In genomic region chr5:16127865-16128544, GRCh38 we compare ENCODE assay signal across 18 cellular contexts. TPM values are rescaled to one million over a fixed set of nuclear protein-coding genes. Genes with fewer than 3 reads are reported as not detected.
A peak's percentile ranks its signal among the peaks of the same experiment; 100 is the strongest.
DNase-seq lines count a peak whose midpoint lies in the region; ATAC-seq and TF ChIP-seq lines count a peak whose summit lies in the region.
"Had no signal": no experiment of that assay in that cellular context is flagged by ENCODE, and none has a peak within 500 bp of the region (broad histone marks: within the 10 kb centered on the region; RNA-seq: fewer than 3 reads in every experiment).

No MANE protein-coding gene starts in this region.

- 44% methylated on average over 4 of the region's 4 CpGs for WGBS in right cardiac atrium
- 68% methylated on average over 4 of the region's 4 CpGs for WGBS in esophagus muscularis mucosa

- TF ChIP-seq EP300 in esophagus muscularis mucosa (IDR thresholded peaks at IDR 0.05) = no peak

- peak in 1 of 2 donors; percentile 60 for DNase-seq in cardiac muscle cell (ENCODE audit: low read depth in 1 of 2, low spot score in 1 of 2)
- DNase-seq in right cardiac atrium = no peak
- DNase-seq in esophagus muscularis mucosa (ENCODE audit: extremely low spot score) = peak; percentile 75
- no peak for DNase-seq in left ventricle myocardium inferior
- DNase-seq in D341Med (ENCODE audit: low spot score) = no peak
- DNase-seq in HEK293T (ENCODE audit: extremely low spot score) = no peak
- DNase-seq: C1 segment of cervical spinal cord; Calu3; CD4-positive, alpha-beta memory T cell; COR-L47; DMS153; DND-41; GOT3 had no signal

- no peaks in the 10 kb centered on the region for H3K9me3 ChIP-seq in cardiac muscle cell (ENCODE audit: low read depth)
- peaks cover 2% of the 10 kb centered on the region for H3K9me3 ChIP-seq in right cardiac atrium (ENCODE audit: control insufficient read depth, low read length)
- peaks cover 0 to 1% (median 0%) of the 10 kb centered on the region in 4 donors for H3K9me3 ChIP-seq in esophagus muscularis mucosa
- H3K9me3 ChIP-seq in left ventricle myocardium inferior (replicated peaks) = peaks cover under 1% of the 10 kb centered on the region
- H3K9me3 ChIP-seq: HAP-1 had no signal

- intact Hi-C loops in right cardiac atrium (cut with DNase I) (no loop called here), esophagus muscularis mucosa (cut with DNase I) (no loop called here), left ventricle myocardium inferior (cut with micrococcal nuclease) (no loop called here)

- POLR2A ChIA-PET in HEK293T (lab: Yijun Ruan, JAX) = no interaction called here

- CTCF ChIA-PET in HEK293T (lab: Yijun Ruan, JAX) = no interaction called here

- no peak overlapping the region for H3K4me3 ChIP-seq in cardiac muscle cell
- H3K4me3 ChIP-seq in right cardiac atrium (ENCODE audit: low read length) = no peak overlapping the region
- no peak overlapping the region for H3K4me3 ChIP-seq in esophagus muscularis mucosa
- H3K4me3 ChIP-seq in left ventricle myocardium inferior = peak overlapping the region; percentile 64
- H3K4me3 ChIP-seq: HAP-1 had no signal

- H3K4me1 ChIP-seq in cardiac muscle cell (ENCODE audit: low read depth) = peaks cover 27% of the 10 kb centered on the region
- H3K4me1 ChIP-seq in right cardiac atrium (ENCODE audit: control insufficient read depth, insufficient read depth, low read length) = no peaks in the 10 kb centered on the region
- H3K4me1 ChIP-seq in esophagus muscularis mucosa = no peaks in the 10 kb centered on the region
- H3K4me1 ChIP-seq in left ventricle myocardium inferior = peaks cover 7% of the 10 kb centered on the region
- H3K4me1 ChIP-seq: HAP-1 had no signal

- no peak for ATAC-seq in right cardiac atrium
- ATAC-seq in HG03175 (IDR thresholded peaks at IDR 0.05; ENCODE audit: unreplicated experiment) = no peak

- peak overlapping the region; percentile 46 for H3K27ac ChIP-seq in cardiac muscle cell
- no peak overlapping the region for H3K27ac ChIP-seq in right cardiac atrium (ENCODE audit: low read length)
- no peak overlapping the region for H3K27ac ChIP-seq in esophagus muscularis mucosa (replicated peaks in 1 of 4)
- peak overlapping the region; percentile 71 for H3K27ac ChIP-seq in left ventricle myocardium inferior (replicated peaks)

- no peaks in the 10 kb centered on the region for H3K27me3 ChIP-seq in cardiac muscle cell
- H3K27me3 ChIP-seq in right cardiac atrium (ENCODE audit: control insufficient read depth, insufficient read depth) = no peaks in the 10 kb centered on the region
- no peaks in the 10 kb centered on the region for H3K27me3 ChIP-seq in esophagus muscularis mucosa
- H3K27me3 ChIP-seq in left ventricle myocardium inferior (ENCODE audit: low read depth) = peaks cover 13% of the 10 kb centered on the region

- no peak for TF ChIP-seq CTCF in cardiac muscle cell (IDR thresholded peaks at IDR 0.05; ENCODE audit: low read depth, low read length)
- TF ChIP-seq CTCF in esophagus muscularis mucosa (IDR thresholded peaks at IDR 0.05) = no peak
- TF ChIP-seq CTCF in left ventricle myocardium inferior (IDR thresholded peaks at IDR 0.05; ENCODE audit: borderline replicate concordance) = no peak

- no peak for TF ChIP-seq POLR2A in esophagus muscularis mucosa (IDR thresholded peaks at IDR 0.05; ENCODE audit: low read depth)

- H3K36me3 ChIP-seq in cardiac muscle cell (no peaks in the 10 kb centered on the region), esophagus muscularis mucosa (no peaks in the 10 kb centered on the region), left ventricle myocardium inferior (no peaks in the 10 kb centered on the region)
- H3K36me3 ChIP-seq: HAP-1 had no signal

TF ChIP-seq in HEK293T, 16 proteins besides CTCF, POLR2A, EP300 and RAD21:
- TF ChIP-seq ARNT (IDR thresholded peaks at IDR 0.05) (no peak), CTBP1 (IDR thresholded peaks at IDR 0.05; ENCODE audit: borderline replicate concordance) (no peak), FOXK2 (IDR thresholded peaks at IDR 0.05) (no peak), SUZ12 (IDR thresholded peaks at IDR 0.05) (no peak), L3MBTL2 (conservative IDR thresholded peaks at IDR 0.05) (no peak), PKNOX1 (IDR thresholded peaks at IDR 0.05) (no peak), TARDBP (IDR thresholded peaks at IDR 0.05) (no peak), FOXA1 (IDR thresholded peaks at IDR 0.05) (no peak), SP1 (IDR thresholded peaks at IDR 0.05) (no peak), ELF4 (IDR thresholded peaks at IDR 0.05) (no peak), BHLHE40 (IDR thresholded peaks at IDR 0.05; ENCODE audit: borderline replicate concordance) (no peak), LEF1 (IDR thresholded peaks at IDR 0.05; ENCODE audit: borderline replicate concordance) (no peak), NFRKB (IDR thresholded peaks at IDR 0.05) (no peak), HDGF (IDR thresholded peaks at IDR 0.05; ENCODE audit: borderline replicate concordance) (no peak), FOXM1 (IDR thresholded peaks at IDR 0.05; ENCODE audit: borderline replicate concordance) (no peak), ZNF384 (IDR thresholded peaks at IDR 0.05) (no peak)

RNA-seq across cellular contexts. Expression of gene MARCHF11, which starts 51.6 kb away (rescaled TPM):
- total RNA-seq in cardiac muscle cell = 3.0 and 5.1 TPM in 2 replicates
- 5.4 and 6.4 TPM in 2 replicates for polyA plus RNA-seq in cardiac muscle cell
- total RNA-seq in right cardiac atrium = 1 to 10 TPM; 1.3 to 3.2 (median 2.2) TPM
- polyA plus RNA-seq in right cardiac atrium = 2.7 TPM
- total RNA-seq in esophagus muscularis mucosa = under 1 TPM in 1 of 4 donors, not detected in 3; 0.42 TPM
- total RNA-seq in left ventricle myocardium inferior = 6.7 TPM
- total RNA-seq: A172; A673; Calu3; CD4-positive, alpha-beta memory T cell had no signal
- polyA plus RNA-seq: BJ; CD4-positive, alpha-beta memory T cell had no signal

Comparison
In these comparisons a context has a peak if more than half of its experiments do, and no peak if none do; other contexts are left out.
1. H3K27ac ChIP-seq: peak in cardiac muscle cell (single experiment) and left ventricle myocardium inferior (single experiment); none in right cardiac atrium (single experiment) and esophagus muscularis mucosa (0 of 4).